9 cellular contexts compared by ENCODE assay signal in genomic region chr19:8050274-8051096, GRCh38. TPM values are rescaled to one million over a fixed set of nuclear protein-coding genes. Genes with fewer than 3 reads are reported as not detected.
DNase-seq lines count a peak whose midpoint lies in the region; ATAC-seq and TF ChIP-seq lines count a peak whose summit lies in the region.
"Had no signal": no experiment of that assay in that cellular context is flagged by ENCODE, and none has a peak within 500 bp of the region (broad histone marks: within the 10 kb centered on the region; RNA-seq: fewer than 3 reads in every experiment).

No MANE protein-coding gene starts in this region.

- ATAC-seq in GM21390 (IDR thresholded peaks at IDR 0.05; ENCODE audit: unreplicated experiment) (peak; percentile 84), foreskin keratinocyte (peak; percentile 82)

- H3K27ac ChIP-seq in foreskin keratinocyte (no peak overlapping the region), stomach (no peak overlapping the region)
- H3K27ac ChIP-seq: SJSA1 had no signal

- DNase-seq in COLO668 (lab: John Stamatoyannopoulos, UW; ENCODE audit: unreplicated experiment) (peak; percentile 67), HuH-7 (ENCODE audit: low spot score) (peak; percentile 85), RKO (ENCODE audit: low spot score) (peak; percentile 59), foreskin keratinocyte (peak; percentile 17 to 66), neural crest cell (ENCODE audit: low read depth, low spot score) (peak; percentile 90), stomach (peak; percentile 75)
- DNase-seq in activated T-helper 2 cell treated with anti-CD3 and anti-CD28 coated beads, Interferon-gamma antibody, Interleukin-2, Interleukin-4, amounts not matched to agents 10 μg/mL and 5 μg/mL and 100 μg/mL, durations not matched to agents 14 hours and 24 hours and 36 hours (ENCODE audit: low spot score), result peak; percentile 73

- H3K4me1 ChIP-seq in foreskin keratinocyte (no peaks in the 10 kb centered on the region), stomach (peaks cover 6 to 13% (median 9%) of the 10 kb centered on the region in 4 donors)
- H3K4me1 ChIP-seq: SJSA1 had no signal

- H3K27me3 Mint-ChIP-seq in activated T-helper 2 cell treated with anti-CD3 and anti-CD28 coated beads, Interferon-gamma antibody, Interleukin-2, Interleukin-4, amounts not matched to agents 10 μg/mL and 5 μg/mL and 100 μg/mL, durations not matched to agents 14 hours and 24 hours and 36 hours (ENCODE audit: low read depth), result no peaks in the 10 kb centered on the region
- peaks cover 19% of the 10 kb centered on the region for H3K27me3 Mint-ChIP-seq in neural crest cell (ENCODE audit: low read depth)

- peaks cover 4% of the 10 kb centered on the region for H3K27me3 ChIP-seq in foreskin keratinocyte
- H3K27me3 ChIP-seq in stomach, result peaks cover 0 to 30% (median 7%) of the 10 kb centered on the region in 3 donors

- intact Hi-C loops in activated T-helper 2 cell treated with anti-CD3 and anti-CD28 coated beads, Interferon-gamma antibody, Interleukin-2, Interleukin-4, amounts not matched to agents 10 μg/mL and 5 μg/mL and 100 μg/mL, durations not matched to agents 14 hours and 24 hours and 36 hours (cut with micrococcal nuclease), result loop anchor here (5.0 kb wide), 1 partner anchor 392 kb away; the partner anchor contains the start of gene HNRNPM
- intact Hi-C loops in stomach (cut with DNase I; ENCODE audit: low total_unique reads), result no loop called here

- no peaks in the 10 kb centered on the region for H3K9me3 Mint-ChIP-seq in activated T-helper 2 cell treated with anti-CD3 and anti-CD28 coated beads, Interferon-gamma antibody, Interleukin-2, Interleukin-4, amounts not matched to agents 10 μg/mL and 5 μg/mL and 100 μg/mL, durations not matched to agents 14 hours and 24 hours and 36 hours
- H3K9me3 Mint-ChIP-seq in neural crest cell, result no peaks in the 10 kb centered on the region

- H3K4me1 Mint-ChIP-seq in activated T-helper 2 cell treated with anti-CD3 and anti-CD28 coated beads, Interferon-gamma antibody, Interleukin-2, Interleukin-4, amounts not matched to agents 10 μg/mL and 5 μg/mL and 100 μg/mL, durations not matched to agents 14 hours and 24 hours and 36 hours (ENCODE audit: low read depth), result peaks cover 11% of the 10 kb centered on the region
- peaks cover 10% of the 10 kb centered on the region for H3K4me1 Mint-ChIP-seq in neural crest cell

- no peaks in the 10 kb centered on the region for H3K36me3 Mint-ChIP-seq in activated T-helper 2 cell treated with anti-CD3 and anti-CD28 coated beads, Interferon-gamma antibody, Interleukin-2, Interleukin-4, amounts not matched to agents 10 μg/mL and 5 μg/mL and 100 μg/mL, durations not matched to agents 14 hours and 24 hours and 36 hours (ENCODE audit: low read depth)
- no peaks in the 10 kb centered on the region for H3K36me3 Mint-ChIP-seq in neural crest cell (ENCODE audit: low read depth)

- H3K36me3 ChIP-seq in stomach, result no peaks in the 10 kb centered on the region
- H3K36me3 ChIP-seq: SJSA1 had no signal

- peak overlapping the region; percentile 29 to 42 (median 38) for H3K4me3 ChIP-seq in stomach
- H3K4me3 ChIP-seq: SJSA1 had no signal

- 5 to 17% (median 7%) methylated on average over 23 to 49 of the region's 49 CpGs for WGBS in stomach, 5 donors

- peak overlapping the region; percentile 37 for H3K4me3 Mint-ChIP-seq in activated T-helper 2 cell treated with anti-CD3 and anti-CD28 coated beads, Interferon-gamma antibody, Interleukin-2, Interleukin-4, amounts not matched to agents 10 μg/mL and 5 μg/mL and 100 μg/mL, durations not matched to agents 14 hours and 24 hours and 36 hours (ENCODE audit: low read depth)
- peak overlapping the region; percentile 75 for H3K4me3 Mint-ChIP-seq in neural crest cell

- TF ChIP-seq EP300 in stomach (IDR thresholded peaks at IDR 0.05), result no peak

- TF ChIP-seq POLR2A in stomach (IDR thresholded peaks at IDR 0.05), result no peak

- no peak overlapping the region for H3K27ac Mint-ChIP-seq in activated T-helper 2 cell treated with anti-CD3 and anti-CD28 coated beads, Interferon-gamma antibody, Interleukin-2, Interleukin-4, amounts not matched to agents 10 μg/mL and 5 μg/mL and 100 μg/mL, durations not matched to agents 14 hours and 24 hours and 36 hours
- no peak overlapping the region for H3K27ac Mint-ChIP-seq in neural crest cell (ENCODE audit: unreplicated experiment)

- H3K9me3 ChIP-seq in stomach, result no peaks in the 10 kb centered on the region
- H3K9me3 ChIP-seq: SJSA1 had no signal

- TF ChIP-seq CTCF in foreskin keratinocyte (conservative IDR thresholded peaks at IDR 0.05) (no peak), neural crest cell (conservative IDR thresholded peaks at IDR 0.05) (no peak), stomach (IDR thresholded peaks at IDR 0.05) (no peak)

RNA-seq across cellular contexts. Expression of gene CCL25, which starts 2.1 kb away (rescaled TPM):
- total RNA-seq in activated T-helper 2 cell treated with anti-CD3 and anti-CD28 coated beads, Interferon-gamma antibody, Interleukin-2, Interleukin-4, amounts not matched to agents 10 μg/mL and 5 μg/mL and 100 μg/mL, durations not matched to agents 14 hours and 24 hours and 36 hours, result not detected in 2 replicates
- total RNA-seq in foreskin keratinocyte, result not detected in 2 replicates
- polyA plus RNA-seq in foreskin keratinocyte, result not detected in 2 replicates
- total RNA-seq in neural crest cell, result not detected in 2 replicates
- total RNA-seq in stomach, result 1 to 10 TPM in 1 of 5 donors, not detected in 4; 5.1 TPM
- not detected for polyA plus RNA-seq in stomach
- total RNA-seq: SJSA1 had no signal

RNA-seq across cellular contexts. Expression of gene ELAVL1, which starts 45.0 kb away (rescaled TPM):
- total RNA-seq in activated T-helper 2 cell treated with anti-CD3 and anti-CD28 coated beads, Interferon-gamma antibody, Interleukin-2, Interleukin-4, amounts not matched to agents 10 μg/mL and 5 μg/mL and 100 μg/mL, durations not matched to agents 14 hours and 24 hours and 36 hours, result 184 TPM in 2 replicates
- total RNA-seq in foreskin keratinocyte (79.7 and 85.2 TPM in 2 replicates), neural crest cell (209 and 211 TPM in 2 replicates), stomach (10 to 100 TPM; 11.2 to 50.2 (median 20.2) TPM)
- polyA plus RNA-seq in foreskin keratinocyte (53.5 and 62.5 TPM in 2 replicates), stomach (10 to 100 TPM; 14.7 to 25.4 (median 18.5) TPM)
